ENCODE assay signal across 11 cellular contexts in the genomic region with DNA sequence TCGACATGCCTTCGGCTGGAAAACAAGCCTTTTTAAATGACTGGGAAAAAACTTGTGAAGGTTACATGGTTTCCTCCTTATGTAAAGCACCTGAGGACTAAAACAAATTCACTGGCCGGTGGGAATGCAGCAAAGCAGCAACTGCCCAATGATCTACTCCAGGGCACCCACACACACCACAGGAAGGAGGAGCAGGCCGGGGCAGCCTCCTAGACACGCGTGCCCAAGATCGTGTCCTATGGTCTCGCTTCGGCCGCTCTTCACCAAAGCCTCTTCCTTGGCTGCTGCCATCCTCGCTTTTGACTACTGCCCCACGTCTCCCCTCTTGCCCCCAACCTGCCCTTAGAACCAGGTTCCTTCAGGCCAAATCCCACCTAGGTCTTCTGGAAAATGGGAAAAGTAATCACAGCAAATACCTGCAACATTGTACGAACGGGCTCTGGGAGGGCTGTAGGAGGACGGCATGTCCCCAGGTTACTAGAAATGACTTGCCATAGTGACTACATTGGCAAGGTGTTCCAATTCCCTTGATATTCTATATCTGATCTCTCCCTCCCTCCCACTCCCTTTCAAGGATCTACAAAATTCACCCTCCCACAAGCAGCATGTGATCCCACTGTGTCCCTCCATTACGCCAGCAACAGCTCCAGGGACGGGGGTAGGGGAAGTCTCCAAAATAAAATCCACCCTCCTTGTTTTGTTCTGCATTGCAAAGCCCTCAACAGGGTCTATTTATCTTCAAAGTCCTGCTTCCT.
A peak's percentile ranks its signal among the peaks of the same experiment; 100 is the strongest.
DNase-seq lines count a peak whose midpoint lies in the region; ATAC-seq and TF ChIP-seq lines count a peak whose summit lies in the region.
"Had no signal": no experiment of that assay in that cellular context is flagged by ENCODE, and none has a peak within 500 bp of the region (broad histone marks: within the 10 kb centered on the region; RNA-seq: fewer than 3 reads in every experiment).

No MANE protein-coding gene starts in this region.

- H3K36me3 ChIP-seq in breast epithelium (no peaks in the 10 kb centered on the region), tibial nerve (peaks cover 0 to 10% (median 0%) of the 10 kb centered on the region in 3 donors)

- H3K27me3 Mint-ChIP-seq in activated naive CD4-positive, alpha-beta T cell treated with anti-CD3 and anti-CD28 coated beads, Interleukin-2, amount 10 ng/mL, durations not matched to agents 7 days and 5 days = peaks cover 6% of the 10 kb centered on the region
- no peaks in the 10 kb centered on the region for H3K27me3 Mint-ChIP-seq in naive B cell

- CTCF ChIA-PET in activated naive CD4-positive, alpha-beta T cell treated with anti-CD3 and anti-CD28 coated beads, Interleukin-2, amount 10 ng/mL, durations not matched to agents 7 days and 5 days (lab: Charles Lee) = interaction anchor here (1.4 kb wide), 1 partner anchor 138 kb away, joined by 5 read pairs; no protein-coding TSS in a partner anchor

- H3K4me1 ChIP-seq in breast epithelium (peaks cover 20 to 29% of the 10 kb centered on the region in 2 donors), tibial nerve (peaks cover 3 to 92% (median 79%) of the 10 kb centered on the region in 4 donors)

- H3K27me3 ChIP-seq in breast epithelium (no peaks in the 10 kb centered on the region), tibial nerve (no peaks in the 10 kb centered on the region)

- DNase-seq in activated naive CD4-positive, alpha-beta T cell treated with anti-CD3 and anti-CD28 coated beads, Interleukin-2, amount 10 ng/mL, durations not matched to agents 7 days and 5 days = no peak
- DNase-seq in activated naive CD4-positive, alpha-beta T cell treated with anti-CD3 and anti-CD28 coated beads, Interleukin-2, amount 50 U/mL, for 16 hours = no peak
- no peak for DNase-seq in breast epithelium (ENCODE audit: low spot score in 2 of 2)
- no peak for DNase-seq in naive B cell
- DNase-seq in tibial nerve (ENCODE audit: low spot score in 2 of 2) = no peak
- no peak for DNase-seq in NCI-H128 (lab: John Stamatoyannopoulos, UW; ENCODE audit: unreplicated experiment)
- DNase-seq in NCI-H82 (lab: John Stamatoyannopoulos, UW) = no peak
- DNase-seq: H7; immature natural killer cell; stimulated activated CD4-positive, alpha-beta T cell treated with anti-CD3 and anti-CD28 coated beads, Interleukin-4, amount 100 ng/mL, for 24 hours had no signal

- no peaks in the 10 kb centered on the region for H3K9me3 ChIP-seq in breast epithelium
- no peaks in the 10 kb centered on the region for H3K9me3 ChIP-seq in tibial nerve

- peaks cover 37% of the 10 kb centered on the region for H3K36me3 Mint-ChIP-seq in activated naive CD4-positive, alpha-beta T cell treated with anti-CD3 and anti-CD28 coated beads, Interleukin-2, amount 10 ng/mL, durations not matched to agents 7 days and 5 days
- H3K36me3 Mint-ChIP-seq in naive B cell = peaks cover 17 to 18% of the 10 kb centered on the region in 2 donors

- no peak for TF ChIP-seq EP300 in tibial nerve (IDR thresholded peaks at IDR 0.05)

- peaks cover 99% of the 10 kb centered on the region for H3K4me1 Mint-ChIP-seq in activated naive CD4-positive, alpha-beta T cell treated with anti-CD3 and anti-CD28 coated beads, Interleukin-2, amount 10 ng/mL, durations not matched to agents 7 days and 5 days
- H3K4me1 Mint-ChIP-seq in naive B cell = peaks cover 83 to 100% (median 97%) of the 10 kb centered on the region in 3 donors

- TF ChIP-seq CTCF in breast epithelium (IDR thresholded peaks at IDR 0.05) = no peak
- no peak for TF ChIP-seq CTCF in tibial nerve (IDR thresholded peaks at IDR 0.05)

- intact Hi-C loops in breast epithelium (cut with DNase I; ENCODE audit: low total_unique reads) = no loop called here

- peak overlapping the region; percentile 88 to 95 for H3K27ac ChIP-seq in breast epithelium
- peak overlapping the region; percentile 14 to 85 (median 73) for H3K27ac ChIP-seq in tibial nerve

- peak overlapping the region; percentile 17 for H3K27ac Mint-ChIP-seq in activated naive CD4-positive, alpha-beta T cell treated with anti-CD3 and anti-CD28 coated beads, Interleukin-2, amount 10 ng/mL, durations not matched to agents 7 days and 5 days
- H3K27ac Mint-ChIP-seq in naive B cell = peak overlapping the region in 5 of 6 donors; percentile 69 to 100 (median 86)

- H3K9me3 Mint-ChIP-seq in activated naive CD4-positive, alpha-beta T cell treated with anti-CD3 and anti-CD28 coated beads, Interleukin-2, amount 10 ng/mL, durations not matched to agents 7 days and 5 days = no peaks in the 10 kb centered on the region
- H3K9me3 Mint-ChIP-seq in naive B cell = no peaks in the 10 kb centered on the region
- H3K9me3 Mint-ChIP-seq: immature natural killer cell had no signal

- no peak overlapping the region for H3K4me3 Mint-ChIP-seq in activated naive CD4-positive, alpha-beta T cell treated with anti-CD3 and anti-CD28 coated beads, Interleukin-2, amount 10 ng/mL, durations not matched to agents 7 days and 5 days
- peak overlapping the region in 7 of 8 donors; percentile 0 to 62 (median 46) for H3K4me3 Mint-ChIP-seq in naive B cell

- no peak for ATAC-seq in naive B cell (ENCODE audit: low read depth in 2 of 2)
- ATAC-seq in HG02981 (IDR thresholded peaks at IDR 0.05; ENCODE audit: unreplicated experiment) = no peak

- 84 to 91% methylated on average over 17 of the region's 17 CpGs for WGBS in tibial nerve, 2 donors

- H3K4me3 ChIP-seq in breast epithelium (no peak overlapping the region), tibial nerve (no peak overlapping the region)

- TF ChIP-seq POLR2A in breast epithelium (IDR thresholded peaks at IDR 0.05) (no peak), tibial nerve (IDR thresholded peaks at IDR 0.05) (no peak)
